ENCODE assay signal across 14 cellular contexts in genomic region chr20:58690351-58690750, GRCh38. TPM values are rescaled to one million over a fixed set of nuclear protein-coding genes. Genes with fewer than 3 reads are reported as not detected.
DNase-seq lines count a peak whose midpoint lies in the region; ATAC-seq and TF ChIP-seq lines count a peak whose summit lies in the region.
"Had no signal": no experiment of that assay in that cellular context is flagged by ENCODE, and none has a peak within 500 bp of the region (broad histone marks: within the 10 kb centered on the region; RNA-seq: fewer than 3 reads in every experiment).

No MANE protein-coding gene starts in this region.

- ATAC-seq in naive B cell (ENCODE audit: low read depth in 2 of 2) (no peak), HG02938 (IDR thresholded peaks at IDR 0.05; ENCODE audit: unreplicated experiment) (no peak)
- ATAC-seq: stimulated activated naive CD8-positive, alpha-beta T cell treated with anti-CD3 and anti-CD28 coated beads, Interleukin-15, Interleukin-2, amounts not matched to agents 100 U/mL and 50 U/mL, for 24 hours had no signal

- peaks cover 2 to 3% of the 10 kb centered on the region in 2 donors for H3K36me3 ChIP-seq in thyroid gland

- H3K4me3 Mint-ChIP-seq in activated naive CD4-positive, alpha-beta T cell treated with anti-CD3 and anti-CD28 coated beads, Interleukin-2, amount 50 U/mL, for 24 hours, result no peak overlapping the region
- H3K4me3 Mint-ChIP-seq in naive B cell, result peak overlapping the region in 2 of 8 donors; percentile 45 to 70
- H3K4me3 Mint-ChIP-seq: nephron progenitor cell had no signal

- no peak for TF ChIP-seq POLR2A in thyroid gland (IDR thresholded peaks at IDR 0.05)

- TF ChIP-seq CTCF in thyroid gland (IDR thresholded peaks at IDR 0.05), result no peak

- H3K9me3 ChIP-seq in thyroid gland, result no peaks in the 10 kb centered on the region

- H3K4me1 ChIP-seq in thyroid gland, result peaks cover 9 to 37% of the 10 kb centered on the region in 2 donors

- peaks cover 9% of the 10 kb centered on the region for H3K4me1 Mint-ChIP-seq in activated naive CD4-positive, alpha-beta T cell treated with anti-CD3 and anti-CD28 coated beads, Interleukin-2, amount 50 U/mL, for 24 hours
- H3K4me1 Mint-ChIP-seq in naive B cell, result peaks cover 9 to 12% (median 9%) of the 10 kb centered on the region in 3 donors

- peak overlapping the region; percentile 65 to 93 (median 90) for H3K27ac ChIP-seq in thyroid gland

- no peaks in the 10 kb centered on the region for H3K27me3 ChIP-seq in thyroid gland

- no peak overlapping the region for H3K4me3 ChIP-seq in thyroid gland (replicated peaks in 1 of 3)

- 13 to 30% methylated on average over 3 of the region's 3 CpGs for WGBS in thyroid gland, 2 donors

- intact Hi-C loops in thyroid gland (cut with DNase I), result loop anchor here (5.0 kb wide), 2 partner anchors 38 to 453 kb away; partner anchors contain the start of gene STX16

- no peak for DNase-seq in activated naive CD4-positive, alpha-beta T cell treated with Interleukin-2 at 50 U/mL for 16 hours
- DNase-seq in astrocyte of the hippocampus (ENCODE audit: low read depth, low spot score) (peak; percentile 38), naive B cell (no peak), thyroid gland (no peak), germinal center (ENCODE audit: low spot score) (no peak)
- DNase-seq in activated CD8-positive, alpha-beta memory T cell treated with anti-CD3 and anti-CD28 coated beads, Interleukin-2, amount 50 U/mL, for 48 hours, result no peak
- DNase-seq: ACHN; GDM1; NCI-H1436 treated with DMSO at 0.1 percent for 48 hours; nephron progenitor cell; stimulated activated CD4-positive, alpha-beta T cell treated with anti-CD3 and anti-CD28 coated beads, Interleukin-2, amount 100 ng/mL, for 24 hours; stimulated activated naive CD8-positive, alpha-beta T cell treated with anti-CD3 and anti-CD28 coated beads, Interleukin-15, Interleukin-2, amounts not matched to agents 100 U/mL and 50 U/mL, for 24 hours had no signal

- peaks cover 2% of the 10 kb centered on the region for H3K36me3 Mint-ChIP-seq in activated naive CD4-positive, alpha-beta T cell treated with anti-CD3 and anti-CD28 coated beads, Interleukin-2, amount 50 U/mL, for 24 hours
- H3K36me3 Mint-ChIP-seq in naive B cell, result peaks cover 0 to 3% of the 10 kb centered on the region in 2 donors

- H3K9me3 Mint-ChIP-seq in activated naive CD4-positive, alpha-beta T cell treated with anti-CD3 and anti-CD28 coated beads, Interleukin-2, amount 50 U/mL, for 24 hours, result no peaks in the 10 kb centered on the region
- no peaks in the 10 kb centered on the region for H3K9me3 Mint-ChIP-seq in naive B cell
- H3K9me3 Mint-ChIP-seq: nephron progenitor cell had no signal

- H3K27me3 Mint-ChIP-seq in activated naive CD4-positive, alpha-beta T cell treated with anti-CD3 and anti-CD28 coated beads, Interleukin-2, amount 50 U/mL, for 24 hours, result no peaks in the 10 kb centered on the region
- H3K27me3 Mint-ChIP-seq in naive B cell, result no peaks in the 10 kb centered on the region

- peak overlapping the region; percentile 82 for H3K27ac Mint-ChIP-seq in activated naive CD4-positive, alpha-beta T cell treated with anti-CD3 and anti-CD28 coated beads, Interleukin-2, amount 50 U/mL, for 24 hours
- peak overlapping the region in 4 of 6 donors; percentile 73 to 88 (median 83) for H3K27ac Mint-ChIP-seq in naive B cell

RNA-seq across cellular contexts. Expression of gene NPEPL1, which starts 2.2 kb away (rescaled TPM):
- polyA plus RNA-seq in naive B cell (ENCODE audit: low read depth in 6 of 6), result 1 to 10 TPM; 4.2 to 8.4 (median 6.0) TPM
- total RNA-seq in thyroid gland, result 10 to 100 TPM; 41.6 to 56.0 (median 47.2) TPM

RNA-seq across cellular contexts. Expression of gene STX16, which starts 39.3 kb away (rescaled TPM):
- 10 to 100 TPM; 15.7 to 35.7 (median 20.8) TPM for polyA plus RNA-seq in naive B cell (ENCODE audit: low read depth in 6 of 6)
- 10 to 100 TPM; 42.5 to 59.1 (median 53.0) TPM for total RNA-seq in thyroid gland
